In the genomic region with DNA sequence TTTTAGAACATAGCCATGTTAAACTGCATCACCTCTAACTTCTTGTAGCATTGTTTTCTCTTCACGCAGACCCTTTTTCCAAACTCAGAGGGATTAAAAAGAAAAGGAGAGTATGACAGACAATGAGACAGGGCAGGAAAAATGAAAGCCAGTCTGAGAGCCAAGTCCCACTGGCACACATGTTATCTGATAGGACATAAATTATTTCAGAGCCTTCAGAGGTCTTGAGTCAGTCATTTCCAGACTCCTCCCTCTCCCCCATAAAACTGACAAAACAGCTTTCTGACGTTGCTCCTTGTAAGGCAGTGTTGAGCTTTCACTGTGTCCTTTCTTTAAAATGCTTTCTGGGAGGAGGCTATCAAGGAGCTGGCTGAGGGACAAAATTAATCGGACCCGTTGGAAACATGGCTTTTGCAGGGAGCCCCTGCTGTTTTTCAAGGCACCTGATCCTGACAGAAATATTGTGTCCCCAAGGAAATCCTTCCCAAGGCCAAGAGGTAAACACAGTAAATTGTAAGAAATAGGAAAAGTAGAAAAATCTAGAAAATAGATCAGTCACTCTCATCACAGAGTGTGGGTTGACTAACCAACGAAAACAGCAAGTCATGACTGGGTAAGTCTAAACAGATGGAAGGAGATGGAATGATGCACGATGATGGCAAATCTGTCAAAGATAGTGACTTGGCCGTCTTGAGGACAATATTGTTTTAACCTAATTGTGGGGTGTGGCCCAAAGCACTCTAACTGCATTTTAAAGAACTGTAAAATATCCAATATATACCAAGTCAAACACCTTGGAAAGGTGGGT, we compare ENCODE assay signal across 1 cellular context.
TF ChIP-seq lines count a peak whose summit lies in the region.

No MANE protein-coding gene starts in this region.

TF ChIP-seq in SK-N-SH treated with all-trans-retinoic acid at 6 μM for 48 hours, 23 proteins besides CTCF, POLR2A, EP300 and RAD21 (continued from another document):
- TF ChIP-seq, protein P1, sequence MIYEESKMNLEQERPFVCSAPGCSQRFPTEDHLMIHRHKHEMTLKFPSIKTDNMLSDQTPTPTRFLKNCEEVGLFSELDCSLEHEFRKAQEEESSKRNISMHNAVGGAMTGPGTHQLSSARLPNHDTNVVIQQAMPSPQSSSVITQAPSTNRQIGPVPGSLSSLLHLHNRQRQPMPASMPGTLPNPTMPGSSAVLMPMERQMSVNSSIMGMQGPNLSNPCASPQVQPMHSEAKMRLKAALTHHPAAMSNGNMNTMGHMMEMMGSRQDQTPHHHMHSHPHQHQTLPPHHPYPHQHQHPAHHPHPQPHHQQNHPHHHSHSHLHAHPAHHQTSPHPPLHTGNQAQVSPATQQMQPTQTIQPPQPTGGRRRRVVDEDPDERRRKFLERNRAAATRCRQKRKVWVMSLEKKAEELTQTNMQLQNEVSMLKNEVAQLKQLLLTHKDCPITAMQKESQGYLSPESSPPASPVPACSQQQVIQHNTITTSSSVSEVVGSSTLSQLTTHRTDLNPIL (CRISPR knock-in tag; IDR thresholded peaks at IDR 0.05; ENCODE audit: low read depth) = no peak
- TF ChIP-seq, protein P2, sequence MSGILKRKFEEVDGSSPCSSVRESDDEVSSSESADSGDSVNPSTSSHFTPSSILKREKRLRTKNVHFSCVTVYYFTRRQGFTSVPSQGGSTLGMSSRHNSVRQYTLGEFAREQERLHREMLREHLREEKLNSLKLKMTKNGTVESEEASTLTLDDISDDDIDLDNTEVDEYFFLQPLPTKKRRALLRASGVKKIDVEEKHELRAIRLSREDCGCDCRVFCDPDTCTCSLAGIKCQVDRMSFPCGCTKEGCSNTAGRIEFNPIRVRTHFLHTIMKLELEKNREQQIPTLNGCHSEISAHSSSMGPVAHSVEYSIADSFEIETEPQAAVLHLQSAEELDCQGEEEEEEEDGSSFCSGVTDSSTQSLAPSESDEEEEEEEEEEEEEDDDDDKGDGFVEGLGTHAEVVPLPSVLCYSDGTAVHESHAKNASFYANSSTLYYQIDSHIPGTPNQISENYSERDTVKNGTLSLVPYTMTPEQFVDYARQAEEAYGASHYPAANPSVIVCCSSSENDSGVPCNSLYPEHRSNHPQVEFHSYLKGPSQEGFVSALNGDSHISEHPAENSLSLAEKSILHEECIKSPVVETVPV (CRISPR knock-in tag; IDR thresholded peaks at IDR 0.05) = no peak
